Comparison of ENCODE assay signal across 7 cellular contexts in the genomic region with DNA sequence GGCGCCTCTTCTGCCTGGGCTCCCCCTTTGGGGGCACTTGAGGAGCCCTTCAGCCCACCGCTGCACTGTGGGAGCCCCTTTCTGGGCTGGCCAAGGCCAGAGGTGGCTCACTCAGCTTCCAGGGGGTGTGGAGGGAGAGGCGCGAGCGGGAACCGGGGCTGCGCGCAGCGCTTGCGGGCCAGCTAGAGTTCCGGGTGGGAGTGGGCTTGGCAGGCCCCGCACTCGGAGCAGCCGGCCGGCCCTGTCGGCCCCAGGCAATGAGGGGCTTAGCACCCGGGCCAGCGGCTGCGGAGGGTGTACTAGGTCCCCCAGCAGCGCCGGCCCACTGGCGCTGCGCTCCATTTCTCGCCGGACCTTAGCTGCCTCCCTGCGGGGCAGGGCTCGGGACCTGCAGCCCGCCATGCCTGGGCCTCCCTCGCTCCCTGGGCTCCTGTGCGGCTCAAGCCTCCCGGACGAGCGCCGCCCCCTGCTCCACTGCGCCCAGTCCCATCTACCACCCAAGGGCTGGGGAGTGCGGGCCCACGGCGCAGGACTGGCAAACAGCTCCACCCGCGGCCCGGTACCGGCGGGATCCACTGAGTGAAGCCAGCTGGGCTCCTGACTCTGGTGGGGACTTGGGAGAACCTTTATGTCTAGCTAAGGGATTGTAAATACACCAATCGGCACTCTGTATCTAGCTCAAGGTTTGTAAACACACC. TPM values are rescaled to one million over a fixed set of nuclear protein-coding genes. Genes with fewer than 3 reads are reported as not detected.
"Had no signal": no experiment of that assay in that cellular context is flagged by ENCODE, and none has a peak within 500 bp of the region (broad histone marks: within the 10 kb centered on the region; RNA-seq: fewer than 3 reads in every experiment).

No MANE protein-coding gene starts in this region.

RNA-seq across cellular contexts. Expression of gene GYS2, which starts 56.9 kb away (rescaled TPM):
- total RNA-seq: stomach, temporal lobe, thoracic aorta, thyroid gland, upper lobe of right lung, urinary bladder, uterus had no signal
